26 cellular contexts compared by ENCODE assay signal in genomic region chr4:135250040-135250439, GRCh38.
"Had no signal": no experiment of that assay in that cellular context is flagged by ENCODE, and none has a peak within 500 bp of the region (broad histone marks: within the 10 kb centered on the region; RNA-seq: fewer than 3 reads in every experiment).

No MANE protein-coding gene starts in this region.

- H3K27ac ChIP-seq: coronary artery, esophagus muscularis mucosa, foreskin keratinocyte, gastroesophageal sphincter, heart left ventricle, hepatocyte, left lung, ovary, psoas muscle, skin epidermis, spleen, testis, tibial artery had no signal

- H3K9me3 ChIP-seq: esophagus muscularis mucosa, gastroesophageal sphincter, heart left ventricle, left lung, ovary, psoas muscle, spleen, testis, tibial artery had no signal

- H2AFZ ChIP-seq: hepatocyte had no signal

- H3K4me3 ChIP-seq: coronary artery, esophagus muscularis mucosa, gastroesophageal sphincter, heart left ventricle, hepatocyte, left lung, ovary, psoas muscle, skin epidermis, spleen, testis, tibial artery had no signal

- ATAC-seq: foreskin keratinocyte; gastroesophageal sphincter; heart left ventricle; left cardiac atrium; left lung; naive thymus-derived CD8-positive, alpha-beta T cell; psoas muscle; right cardiac atrium; stimulated activated memory B cell treated with anti-CD40 and anti-IgM and Interleukin-4, amounts not matched to agents 10 μg/mL and 1 μg/mL and 100 μg/mL, for 72 hours; stimulated activated naive CD8-positive, alpha-beta T cell treated with anti-CD3 and anti-CD28 coated beads, Interleukin-15, Interleukin-2, amounts not matched to agents 100 U/mL and 50 U/mL, for 24 hours had no signal

- H3K36me3 ChIP-seq: esophagus muscularis mucosa, gastroesophageal sphincter, heart left ventricle, left lung, ovary, spleen, tibial artery had no signal

- H3K4me2 ChIP-seq: hepatocyte had no signal

- DNase-seq: dermis blood vessel endothelial cell; effector memory CD4-positive, alpha-beta T cell; foreskin keratinocyte; heart left ventricle; left cardiac atrium; left lung; naive thymus-derived CD8-positive, alpha-beta T cell; nephron progenitor cell; ovary; posterior cingulate gyrus; psoas muscle; right cardiac atrium; spleen; stimulated activated CD4-positive, alpha-beta T cell treated with anti-CD3 and anti-CD28 coated beads, Interleukin-4, amount 100 ng/mL, for 4 hours; stimulated activated naive CD8-positive, alpha-beta T cell treated with anti-CD3 and anti-CD28 coated beads, Interleukin-15, Interleukin-2, amounts not matched to agents 100 U/mL and 50 U/mL, for 24 hours; substantia nigra; testis; tibial artery had no signal

- H3K4me1 ChIP-seq: esophagus muscularis mucosa, foreskin keratinocyte, gastroesophageal sphincter, heart left ventricle, left lung, psoas muscle, spleen, testis, tibial artery had no signal

- FAIRE-seq: endothelial cell of umbilical vein, urothelium cell line had no signal

- H3K27me3 ChIP-seq: esophagus muscularis mucosa, foreskin keratinocyte, gastroesophageal sphincter, heart left ventricle, hepatocyte, left lung, ovary, spleen, testis, tibial artery had no signal
